3 cellular contexts compared by ENCODE assay signal in the genomic region with DNA sequence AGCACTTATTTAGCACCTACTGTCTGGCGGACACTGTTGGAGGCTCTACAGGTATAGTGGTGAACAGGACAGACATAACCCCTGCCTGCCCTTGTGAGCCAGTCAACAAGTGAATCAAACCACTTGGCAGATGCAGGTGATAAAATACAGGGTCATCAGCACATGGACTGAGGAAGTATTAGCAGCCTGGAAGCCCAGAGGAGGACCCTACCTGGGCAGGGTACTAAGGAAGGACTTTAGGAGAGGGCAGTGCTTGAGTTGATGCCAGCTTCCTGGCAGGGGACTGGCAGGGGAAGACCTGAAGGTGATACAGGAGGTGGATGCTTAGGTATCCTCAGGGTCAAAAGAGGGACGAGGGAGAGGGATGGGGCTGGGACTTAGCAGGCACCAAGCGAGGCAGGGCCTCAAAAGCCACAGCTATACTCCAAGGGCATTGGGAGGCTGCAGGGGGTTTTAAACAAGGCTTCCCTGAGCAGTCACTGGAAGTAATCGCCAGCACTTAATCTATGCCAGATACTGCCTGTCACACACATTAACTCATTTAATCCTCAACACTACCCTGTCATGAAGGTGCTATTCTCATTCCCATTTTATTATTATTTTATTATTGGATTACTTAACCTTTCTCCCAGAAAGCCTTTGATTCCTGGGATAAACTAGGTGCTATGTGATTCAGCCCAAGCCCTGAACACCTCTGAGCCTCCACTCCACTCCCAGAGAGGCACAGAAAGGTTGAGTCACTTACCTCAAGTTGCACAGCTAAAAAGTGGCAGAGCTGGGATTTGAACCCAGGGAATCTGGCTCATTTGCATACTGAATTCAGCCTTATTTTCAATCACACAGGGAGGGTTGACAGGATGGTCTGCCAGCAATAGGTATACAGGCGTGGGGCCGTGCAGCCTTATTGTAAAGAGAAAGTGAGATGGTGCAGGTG.
TF ChIP-seq lines count a peak whose summit lies in the region.

No MANE protein-coding gene starts in this region.

TF ChIP-seq in HEK293, 187 proteins besides CTCF, POLR2A, EP300 and RAD21 (continued from another document):
- TF ChIP-seq, protein P1, sequence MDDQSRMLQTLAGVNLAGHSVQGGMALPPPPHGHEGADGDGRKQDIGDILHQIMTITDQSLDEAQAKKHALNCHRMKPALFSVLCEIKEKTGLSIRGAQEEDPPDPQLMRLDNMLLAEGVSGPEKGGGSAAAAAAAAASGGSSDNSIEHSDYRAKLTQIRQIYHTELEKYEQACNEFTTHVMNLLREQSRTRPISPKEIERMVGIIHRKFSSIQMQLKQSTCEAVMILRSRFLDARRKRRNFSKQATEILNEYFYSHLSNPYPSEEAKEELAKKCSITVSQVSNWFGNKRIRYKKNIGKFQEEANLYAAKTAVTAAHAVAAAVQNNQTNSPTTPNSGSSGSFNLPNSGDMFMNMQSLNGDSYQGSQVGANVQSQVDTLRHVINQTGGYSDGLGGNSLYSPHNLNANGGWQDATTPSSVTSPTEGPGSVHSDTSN (CRISPR knock-in tag; IDR thresholded peaks at IDR 0.05), result no peak
- TF ChIP-seq ZNF664 (tag by site-specific recombination; IDR thresholded peaks at IDR 0.05), result 0 out of 2 replicates have a peak, but pooled peaks have one; percentile 12

TF ChIP-seq in SK-N-SH treated with all-trans-retinoic acid at 6 μM for 48 hours, 23 proteins besides CTCF, POLR2A, EP300 and RAD21 (continued from another document):
- TF ChIP-seq, protein P2, sequence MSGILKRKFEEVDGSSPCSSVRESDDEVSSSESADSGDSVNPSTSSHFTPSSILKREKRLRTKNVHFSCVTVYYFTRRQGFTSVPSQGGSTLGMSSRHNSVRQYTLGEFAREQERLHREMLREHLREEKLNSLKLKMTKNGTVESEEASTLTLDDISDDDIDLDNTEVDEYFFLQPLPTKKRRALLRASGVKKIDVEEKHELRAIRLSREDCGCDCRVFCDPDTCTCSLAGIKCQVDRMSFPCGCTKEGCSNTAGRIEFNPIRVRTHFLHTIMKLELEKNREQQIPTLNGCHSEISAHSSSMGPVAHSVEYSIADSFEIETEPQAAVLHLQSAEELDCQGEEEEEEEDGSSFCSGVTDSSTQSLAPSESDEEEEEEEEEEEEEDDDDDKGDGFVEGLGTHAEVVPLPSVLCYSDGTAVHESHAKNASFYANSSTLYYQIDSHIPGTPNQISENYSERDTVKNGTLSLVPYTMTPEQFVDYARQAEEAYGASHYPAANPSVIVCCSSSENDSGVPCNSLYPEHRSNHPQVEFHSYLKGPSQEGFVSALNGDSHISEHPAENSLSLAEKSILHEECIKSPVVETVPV (CRISPR knock-in tag; IDR thresholded peaks at IDR 0.05), result no peak
- TF ChIP-seq PPARA (CRISPR knock-in tag; IDR thresholded peaks at IDR 0.05; ENCODE audit: borderline replicate concordance) (no peak), ZFP30 (CRISPR knock-in tag; IDR thresholded peaks at IDR 0.05) (no peak), ARNTL (CRISPR knock-in tag; IDR thresholded peaks at IDR 0.05; ENCODE audit: borderline replicate concordance, low read depth) (no peak), TOX (CRISPR knock-in tag; IDR thresholded peaks at IDR 0.05; ENCODE audit: borderline replicate concordance) (no peak), SNAI2 (CRISPR knock-in tag; IDR thresholded peaks at IDR 0.05) (no peak), ZNF8 (CRISPR knock-in tag; IDR thresholded peaks at IDR 0.05) (no peak), ZFP3 (CRISPR knock-in tag; IDR thresholded peaks at IDR 0.05) (no peak), TCF4 (CRISPR knock-in tag; IDR thresholded peaks at IDR 0.05; ENCODE audit: borderline replicate concordance) (no peak), CSDC2 (CRISPR knock-in tag; IDR thresholded peaks at IDR 0.05) (no peak), GLIS3 (CRISPR knock-in tag; IDR thresholded peaks at IDR 0.05) (no peak)
- TF ChIP-seq, protein P3, sequence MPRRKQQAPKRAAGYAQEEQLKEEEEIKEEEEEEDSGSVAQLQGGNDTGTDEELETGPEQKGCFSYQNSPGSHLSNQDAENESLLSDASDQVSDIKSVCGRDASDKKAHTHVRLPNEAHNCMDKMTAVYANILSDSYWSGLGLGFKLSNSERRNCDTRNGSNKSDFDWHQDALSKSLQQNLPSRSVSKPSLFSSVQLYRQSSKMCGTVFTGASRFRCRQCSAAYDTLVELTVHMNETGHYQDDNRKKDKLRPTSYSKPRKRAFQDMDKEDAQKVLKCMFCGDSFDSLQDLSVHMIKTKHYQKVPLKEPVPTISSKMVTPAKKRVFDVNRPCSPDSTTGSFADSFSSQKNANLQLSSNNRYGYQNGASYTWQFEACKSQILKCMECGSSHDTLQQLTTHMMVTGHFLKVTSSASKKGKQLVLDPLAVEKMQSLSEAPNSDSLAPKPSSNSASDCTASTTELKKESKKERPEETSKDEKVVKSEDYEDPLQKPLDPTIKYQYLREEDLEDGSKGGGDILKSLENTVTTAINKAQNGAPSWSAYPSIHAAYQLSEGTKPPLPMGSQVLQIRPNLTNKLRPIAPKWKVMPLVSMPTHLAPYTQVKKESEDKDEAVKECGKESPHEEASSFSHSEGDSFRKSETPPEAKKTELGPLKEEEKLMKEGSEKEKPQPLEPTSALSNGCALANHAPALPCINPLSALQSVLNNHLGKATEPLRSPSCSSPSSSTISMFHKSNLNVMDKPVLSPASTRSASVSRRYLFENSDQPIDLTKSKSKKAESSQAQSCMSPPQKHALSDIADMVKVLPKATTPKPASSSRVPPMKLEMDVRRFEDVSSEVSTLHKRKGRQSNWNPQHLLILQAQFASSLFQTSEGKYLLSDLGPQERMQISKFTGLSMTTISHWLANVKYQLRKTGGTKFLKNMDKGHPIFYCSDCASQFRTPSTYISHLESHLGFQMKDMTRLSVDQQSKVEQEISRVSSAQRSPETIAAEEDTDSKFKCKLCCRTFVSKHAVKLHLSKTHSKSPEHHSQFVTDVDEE (CRISPR knock-in tag; IDR thresholded peaks at IDR 0.05), result no peak
- TF ChIP-seq, protein P4, sequence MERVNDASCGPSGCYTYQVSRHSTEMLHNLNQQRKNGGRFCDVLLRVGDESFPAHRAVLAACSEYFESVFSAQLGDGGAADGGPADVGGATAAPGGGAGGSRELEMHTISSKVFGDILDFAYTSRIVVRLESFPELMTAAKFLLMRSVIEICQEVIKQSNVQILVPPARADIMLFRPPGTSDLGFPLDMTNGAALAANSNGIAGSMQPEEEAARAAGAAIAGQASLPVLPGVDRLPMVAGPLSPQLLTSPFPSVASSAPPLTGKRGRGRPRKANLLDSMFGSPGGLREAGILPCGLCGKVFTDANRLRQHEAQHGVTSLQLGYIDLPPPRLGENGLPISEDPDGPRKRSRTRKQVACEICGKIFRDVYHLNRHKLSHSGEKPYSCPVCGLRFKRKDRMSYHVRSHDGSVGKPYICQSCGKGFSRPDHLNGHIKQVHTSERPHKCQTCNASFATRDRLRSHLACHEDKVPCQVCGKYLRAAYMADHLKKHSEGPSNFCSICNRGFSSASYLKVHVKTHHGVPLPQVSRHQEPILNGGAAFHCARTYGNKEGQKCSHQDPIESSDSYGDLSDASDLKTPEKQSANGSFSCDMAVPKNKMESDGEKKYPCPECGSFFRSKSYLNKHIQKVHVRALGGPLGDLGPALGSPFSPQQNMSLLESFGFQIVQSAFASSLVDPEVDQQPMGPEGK (CRISPR knock-in tag; IDR thresholded peaks at IDR 0.05; ENCODE audit: borderline replicate concordance), result no peak
- TF ChIP-seq, protein P5, sequence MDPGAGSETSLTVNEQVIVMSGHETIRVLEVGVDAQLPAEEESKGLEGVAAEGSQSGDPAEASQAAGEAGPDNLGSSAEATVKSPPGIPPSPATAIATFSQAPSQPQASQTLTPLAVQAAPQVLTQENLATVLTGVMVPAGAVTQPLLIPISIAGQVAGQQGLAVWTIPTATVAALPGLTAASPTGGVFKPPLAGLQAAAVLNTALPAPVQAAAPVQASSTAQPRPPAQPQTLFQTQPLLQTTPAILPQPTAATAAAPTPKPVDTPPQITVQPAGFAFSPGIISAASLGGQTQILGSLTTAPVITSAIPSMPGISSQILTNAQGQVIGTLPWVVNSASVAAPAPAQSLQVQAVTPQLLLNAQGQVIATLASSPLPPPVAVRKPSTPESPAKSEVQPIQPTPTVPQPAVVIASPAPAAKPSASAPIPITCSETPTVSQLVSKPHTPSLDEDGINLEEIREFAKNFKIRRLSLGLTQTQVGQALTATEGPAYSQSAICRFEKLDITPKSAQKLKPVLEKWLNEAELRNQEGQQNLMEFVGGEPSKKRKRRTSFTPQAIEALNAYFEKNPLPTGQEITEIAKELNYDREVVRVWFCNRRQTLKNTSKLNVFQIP (CRISPR knock-in tag; IDR thresholded peaks at IDR 0.05; ENCODE audit: borderline replicate concordance, low read depth), result no peak

TF ChIP-seq in H1, 55 proteins besides CTCF, POLR2A, EP300 and RAD21 (continued from another document):
- TF ChIP-seq SUZ12 (IDR thresholded peaks at IDR 0.05; ENCODE audit: low read length) (no peak), HDAC6 (IDR thresholded peaks at IDR 0.05; ENCODE audit: low read depth, low read length) (no peak), ASH2L (IDR thresholded peaks at IDR 0.05; ENCODE audit: low read length) (no peak), KDM1A (IDR thresholded peaks at IDR 0.05; ENCODE audit: borderline replicate concordance, low read length) (0 out of 2 replicates have a peak, but pooled peaks have one; percentile 49), TCF12 (IDR thresholded peaks at IDR 0.05; ENCODE audit: low read depth, low read length) (no peak), MAFK (IDR thresholded peaks at IDR 0.05; ENCODE audit: low read depth, low read length) (no peak), CBX5 (IDR thresholded peaks at IDR 0.05; ENCODE audit: low read depth, low read length) (no peak), CHD1 (IDR thresholded peaks at IDR 0.05; ENCODE audit: low read depth, low read length) (no peak)
TF ChIP-seq in H1: peak in this region for 1.
